9 cellular contexts compared by ENCODE assay signal in the genomic region with DNA sequence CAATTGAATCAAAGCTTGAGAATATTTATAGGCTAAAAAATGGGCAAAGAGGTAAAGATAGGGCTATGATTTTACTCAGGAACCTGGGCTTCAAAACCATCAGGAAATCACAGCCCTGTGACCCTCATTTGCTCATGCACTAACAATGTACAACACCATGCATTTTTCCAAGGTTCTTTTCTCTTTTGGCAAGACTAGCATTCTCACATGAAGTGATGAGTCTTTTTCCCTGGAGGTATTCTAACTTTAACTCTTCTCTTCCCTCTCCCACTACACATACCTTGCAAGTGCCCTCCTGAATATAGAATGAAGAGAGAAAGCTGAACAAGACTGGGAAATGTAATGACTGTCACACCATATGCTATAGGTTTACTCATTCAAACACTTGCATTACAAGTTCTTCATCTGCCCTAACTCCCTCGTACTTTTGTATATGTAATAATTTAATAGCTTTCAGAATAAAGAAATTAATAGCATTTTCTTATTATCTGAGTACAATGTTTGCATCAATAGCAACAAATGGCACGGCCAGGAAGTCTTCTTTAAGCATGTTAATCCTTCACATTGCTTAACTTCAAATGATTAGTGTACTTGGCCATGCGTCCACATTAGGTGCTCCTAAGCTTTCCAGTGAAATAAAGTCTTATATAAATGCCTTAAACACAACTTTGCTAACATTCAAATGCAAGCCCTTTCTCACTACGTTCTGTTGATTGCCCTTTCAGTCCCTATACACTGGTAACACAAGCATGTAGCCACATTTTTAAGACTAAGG. TPM values are rescaled to one million over a fixed set of nuclear protein-coding genes. Genes with fewer than 3 reads are reported as not detected.
DNase-seq lines count a peak whose midpoint lies in the region; ATAC-seq, FAIRE-seq and TF ChIP-seq lines count a peak whose summit lies in the region.
"Had no signal": no experiment of that assay in that cellular context is flagged by ENCODE, and none has a peak within 500 bp of the region (broad histone marks: within the 10 kb centered on the region; RNA-seq: fewer than 3 reads in every experiment).

No MANE protein-coding gene starts in this region.

- no peak overlapping the region for H3K23ac ChIP-seq in H1 (ENCODE audit: insufficient read length)

- no peak overlapping the region for H2BK20ac ChIP-seq in H1 (ENCODE audit: low read length)

- H2BK15ac ChIP-seq in H1 (ENCODE audit: low read length), result no peak overlapping the region

- TF ChIP-seq CTCF in D721Med (IDR thresholded peaks at IDR 0.05; ENCODE audit: insufficient read depth, missing control alignments) (no peak), OCI-LY3 (IDR thresholded peaks at IDR 0.05; ENCODE audit: low read depth, low read length) (no peak), H1 (IDR thresholded peaks at IDR 0.05; ENCODE audit: control extremely low read depth in 1 of 3, insufficient read depth in 1 of 3, low read depth in 1 of 3, low read length in 3 of 3) (no peak), pancreas (IDR thresholded peaks at IDR 0.05) (no peak), neural progenitor cell (IDR thresholded peaks at IDR 0.05) (no peak)

- POLR2A ChIA-PET in H1 (lab: Charles Lee; ENCODE audit: partially characterized antibody), result interaction anchor here (0.7 to 3.9 kb wide), 12 partner anchors 9 to 211 kb away, joined by 3 to 23 read pairs (median 4); a partner anchor contains a TSS

- CTCF ChIA-PET in H1 (lab: Charles Lee; ENCODE audit: partially characterized antibody), result interaction anchor here (0.6 to 5.8 kb wide), 9 partner anchors 10 to 197 kb away, joined by 3 to 29 read pairs (median 6); no protein-coding TSS in a partner anchor

- H3F3A ChIP-seq in neural progenitor cell (ENCODE audit: low read depth), result no peaks in the 10 kb centered on the region

- H2AFZ ChIP-seq in OCI-LY3 (ENCODE audit: low read depth, low read length) (0 out of 2 replicates have a peak overlapping the region, but pooled peaks have one; percentile 0), H1 (ENCODE audit: low read length) (no peak overlapping the region; the same call in 1 of the 2 replicates), neural progenitor cell (replicated peaks) (no peak overlapping the region)

- H3K27me3 Mint-ChIP-seq in neural progenitor cell (ENCODE audit: insufficient read depth, low read depth), result peaks cover 21% of the 10 kb centered on the region

- DNase-seq in D721Med (ENCODE audit: insufficient read length, low spot score), result no peak
- DNase-seq in H1 (ENCODE audit: low read depth in 1 of 2, low spot score in 2 of 2), result no peak
- DNase-seq in pancreas, result no peak
- no peak for DNase-seq in cerebellar nuclear complex (lab: John Stamatoyannopoulos, UW)
- no peak for DNase-seq in Kasumi-1 (lab: John Stamatoyannopoulos, UW)
- no peak for DNase-seq in neural progenitor cell (ENCODE audit: low spot score)
- DNase-seq: stimulated activated naive CD4-positive, alpha-beta T cell treated with Interleukin-2 at 50 U/mL for 16 hours had no signal

- H4K20me1 ChIP-seq in OCI-LY3 (ENCODE audit: insufficient read depth, low read length), result peaks cover 15% of the 10 kb centered on the region
- H4K20me1 ChIP-seq in H1 (replicated peaks in 1 of 2; ENCODE audit: control insufficient read depth in 1 of 2, insufficient read depth in 2 of 2, low read length in 2 of 2), result no peaks in the 10 kb centered on the region
- H4K20me1 ChIP-seq in neural progenitor cell (ENCODE audit: low read depth), result peaks cover 6% of the 10 kb centered on the region

- H3K4me3 ChIP-seq in OCI-LY3 (ENCODE audit: low read length), result peak overlapping the region; percentile 84
- H3K4me3 ChIP-seq in H1 (ENCODE audit: extremely low read depth in 1 of 4, insufficient read depth in 2 of 4, low read depth in 3 of 4, low read length in 4 of 4), result peak overlapping the region in 3 of 4 experiments; percentile 8 to 68 (median 62); a peak in 4 of 8 replicates
- peak overlapping the region; percentile 24 to 76 (median 70) for H3K4me3 ChIP-seq in pancreas
- no peak overlapping the region for H3K4me3 ChIP-seq in neural progenitor cell

- peak overlapping the region; percentile 93 for H3K27ac ChIP-seq in OCI-LY3 (ENCODE audit: low read length)
- no peak overlapping the region for H3K27ac ChIP-seq in H1 (ENCODE audit: low read depth, low read length)
- H3K27ac ChIP-seq in pancreas, result peak overlapping the region in 3 of 4 donors; percentile 82 to 88 (median 87)
- no peak overlapping the region for H3K27ac ChIP-seq in neural progenitor cell

- no peak overlapping the region for H3K4ac ChIP-seq in H1 (replicated peaks; ENCODE audit: insufficient read length, low read depth, low read length)

- no peak overlapping the region for H2BK120ac ChIP-seq in H1 (replicated peaks; ENCODE audit: low read depth, low read length)

- 69% methylated on average over 4 of the region's 4 CpGs; no CpG with 5 or more reads in 1 of the 2 experiments for WGBS in H1 (ENCODE audit: extremely low coverage in 1 of 2, insufficient coverage in 1 of 2, insufficient read length in 1 of 2, insufficient replicate concordance in 2 of 2, low coverage in 1 of 2, low lambda C conversion rate in 2 of 2, missing lambda C conversion rate in 1 of 2), 2 experiments
- 32 to 41% methylated on average over 4 of the region's 4 CpGs for WGBS in pancreas, 2 donors

- H3K4me1 ChIP-seq in OCI-LY3 (ENCODE audit: low read length), result peaks cover 69% of the 10 kb centered on the region
- peaks cover 0 to 5% (median 1%) of the 10 kb centered on the region in 4 experiments; a peak in 3 of 7 replicates for H3K4me1 ChIP-seq in H1 (replicated peaks in 1 of 4; ENCODE audit: control insufficient read depth in 3 of 4, insufficient read depth in 4 of 4, low read length in 3 of 4)
- peaks cover 0 to 24% (median 0%) of the 10 kb centered on the region in 3 donors for H3K4me1 ChIP-seq in pancreas
- no peaks in the 10 kb centered on the region for H3K4me1 ChIP-seq in neural progenitor cell

- H3K4me2 ChIP-seq in OCI-LY3 (ENCODE audit: low read length), result peak overlapping the region; percentile 85
- peak overlapping the region; percentile 82 to 96 for H3K4me2 ChIP-seq in H1 (ENCODE audit: insufficient read depth in 1 of 2, low read depth in 2 of 2, low read length in 2 of 2)
- H3K4me2 ChIP-seq in neural progenitor cell, result no peak overlapping the region

- no peak overlapping the region for H3K4me3 Mint-ChIP-seq in neural progenitor cell

- H3K14ac ChIP-seq in H1 (ENCODE audit: insufficient read length), result no peak overlapping the region

- no peak overlapping the region for H4K5ac ChIP-seq in H1 (ENCODE audit: insufficient read length, low read depth, low read length)

- FAIRE-seq in D721Med (lab: Jason Lieb, UNC) (peak; percentile 55), H1 (lab: Jason Lieb, UNC) (no peak), pancreas (lab: Jason Lieb, UNC) (no peak)

- H3K4me1 Mint-ChIP-seq in neural progenitor cell, result peaks cover 5% of the 10 kb centered on the region

- TF ChIP-seq POLR2A in H1 (IDR thresholded peaks at IDR 0.05; ENCODE audit: control extremely low read depth in 1 of 2, low read depth in 2 of 2, low read length in 2 of 2), result no peak

- ATAC-seq in pancreas, result peak in 2 of 4 donors; percentile 11 to 25
- no peak for ATAC-seq in HG03095 (IDR thresholded peaks at IDR 0.05; ENCODE audit: unreplicated experiment)

- H4K91ac ChIP-seq in H1 (replicated peaks; ENCODE audit: insufficient read length, low read length), result no peak overlapping the region

- no peak overlapping the region for H3K27ac Mint-ChIP-seq in neural progenitor cell

- H2BK5ac ChIP-seq in H1 (ENCODE audit: low read depth, low read length), result no peak overlapping the region

- intact Hi-C loops in pancreas (cut with DNase I), result loop anchor here in 2 of 3 donors (5.0 to 10.0 kb wide), 2 partner anchors 165 to 168 kb away; no protein-coding TSS in a partner anchor

- H4K8ac ChIP-seq in H1 (ENCODE audit: extremely low read depth, insufficient read depth, low read length), result no peak overlapping the region

- H3K36me3 Mint-ChIP-seq in neural progenitor cell, result no peaks in the 10 kb centered on the region

- H3K79me2 ChIP-seq in OCI-LY3 (ENCODE audit: low read length) (peaks cover 67% of the 10 kb centered on the region), H1 (ENCODE audit: control insufficient read depth in 1 of 2, insufficient read depth in 2 of 2, low read length in 2 of 2) (0 out of 4 replicates have a peak, but pooled peaks cover 0 to 7% of the 10 kb centered on the region in 2 experiments), neural progenitor cell (ENCODE audit: low read depth) (no peaks in the 10 kb centered on the region)

- H3K18ac ChIP-seq in H1 (ENCODE audit: extremely low read depth, low read length), result no peak overlapping the region

- no peaks in the 10 kb centered on the region; the same call in 1 of the 2 replicates for H3K79me1 ChIP-seq in H1 (ENCODE audit: low read depth, low read length)

- H3K23me2 ChIP-seq in H1 (ENCODE audit: low read depth, low read length), result peaks cover 8% of the 10 kb centered on the region

- TF ChIP-seq RAD21 in H1 (IDR thresholded peaks at IDR 0.05 in 1 of 2, conservative IDR thresholded peaks at IDR 0.05 in 1 of 2; ENCODE audit: low read depth in 2 of 2, low read length in 2 of 2), result no peak

- H3K36me3 ChIP-seq in OCI-LY3 (replicated peaks; ENCODE audit: low read depth, low read length) (peaks cover 25% of the 10 kb centered on the region), H1 (ENCODE audit: control insufficient read depth in 2 of 4, insufficient read depth in 4 of 4, low read length in 3 of 4) (no peaks in the 10 kb centered on the region), pancreas (no peaks in the 10 kb centered on the region), neural progenitor cell (no peaks in the 10 kb centered on the region)

- no peak for TF ChIP-seq EP300 in H1 (IDR thresholded peaks at IDR 0.05; ENCODE audit: borderline replicate concordance in 1 of 2, low read depth in 2 of 2, low read length in 2 of 2)

- peaks cover 2% of the 10 kb centered on the region for H3K9me3 Mint-ChIP-seq in neural progenitor cell

- H3K9ac ChIP-seq in OCI-LY3 (ENCODE audit: low read length) (peak overlapping the region; percentile 97), H1 (replicated peaks in 1 of 4; ENCODE audit: extremely low read depth in 1 of 4, low read depth in 3 of 4, low read length in 3 of 4) (peak overlapping the region in 1 of 4 experiments; percentile 28; a peak in 2 of 7 replicates), neural progenitor cell (no peak overlapping the region)

- H3K56ac ChIP-seq in H1 (replicated peaks; ENCODE audit: insufficient read length, low read depth, low read length), result no peak overlapping the region

- no peaks in the 10 kb centered on the region for H3K27me3 ChIP-seq in OCI-LY3 (ENCODE audit: low read depth, low read length)
- peaks cover 3 to 22% (median 14%) of the 10 kb centered on the region in 4 experiments for H3K27me3 ChIP-seq in H1 (replicated peaks in 1 of 4; ENCODE audit: control insufficient read depth in 3 of 4, extremely low read depth in 1 of 4, insufficient read depth in 3 of 4, low read length in 3 of 4)
- no peaks in the 10 kb centered on the region for H3K27me3 ChIP-seq in pancreas
- peaks cover 65% of the 10 kb centered on the region for H3K27me3 ChIP-seq in neural progenitor cell

- H2AK5ac ChIP-seq in H1 (ENCODE audit: low read depth, low read length), result no peak overlapping the region

- H2BK12ac ChIP-seq in H1 (ENCODE audit: low read depth, low read length), result no peak overlapping the region

- H3K9me3 ChIP-seq in OCI-LY3 (ENCODE audit: insufficient read depth, low read length), result no peaks in the 10 kb centered on the region
- no peaks in the 10 kb centered on the region for H3K9me3 ChIP-seq in H1 (ENCODE audit: insufficient read depth in 2 of 2, low read depth in 1 of 2, low read length in 1 of 2)
- no peaks in the 10 kb centered on the region for H3K9me3 ChIP-seq in pancreas
- H3K9me3 ChIP-seq in neural progenitor cell (ENCODE audit: low read depth), result no peaks in the 10 kb centered on the region

RNA-seq across cellular contexts. Expression of a gene that starts 1.8 kb away (rescaled TPM):
- total RNA-seq in H1 (2021; fragmentation: NEBNext Ultra II Directional; extraction: Animal tissue kit (Norgen Biotek cat#: 25700)), result 13.7 and 15.2 TPM in 2 replicates
- polyA plus RNA-seq in H1 (2011; rRNA removed) (4.2 and 5.7 TPM in 2 replicates), pancreas (10 to 100 TPM in 1 of 2 donors, 1 to 10 TPM in 1; 5.7 to 15.5 TPM)
- polyA plus RNA-seq in H1 (2011; cell fraction: cytosol; rRNA removed), result 5.3 TPM
- 7.2 TPM for polyA plus RNA-seq in H1 (2011; cell fraction: nucleus; rRNA removed)
- polyA plus RNA-seq in H1 (2012, experiment 1 of 2), result 7.8 to 12.8 TPM (median 10.4 TPM) in 4 replicates
- 1.1 TPM for polyA plus RNA-seq in H1 (2012, experiment 2 of 2)
- 11.6 TPM for polyA plus RNA-seq in H1 (2013, experiment 1 of 2)
- 12.2 TPM for polyA plus RNA-seq in H1 (2013, experiment 2 of 2)
- polyA minus RNA-seq in H1 (2011; rRNA and poly(A)+ RNA removed), result 10.2 and 12.6 TPM in 2 replicates
- polyA minus RNA-seq in H1 (2011; cell fraction: cytosol; rRNA and poly(A)+ RNA removed), result 7.8 TPM
- polyA minus RNA-seq in H1 (2011; cell fraction: nucleus; rRNA and poly(A)+ RNA removed), result 15.8 TPM
- total RNA-seq in pancreas (10 to 100 TPM; 43.5 to 75.2 (median 57.8) TPM), neural progenitor cell (ENCODE audit: low replicate concordance) (0.15 and 0.36 TPM in 2 replicates)

Comparison
In these comparisons a context has a peak if more than half of its experiments do, and no peak if none do; other contexts are left out.
1. H3K27ac ChIP-seq: peak in OCI-LY3 (single experiment) and pancreas (3 of 4); none in H1 (single experiment) and neural progenitor cell (single experiment).
2. RNA of a gene that starts 1.8 kb away (total RNA-seq): 43.5 to 75.2 TPM in pancreas and 13.7 to 15.2 TPM in H1; 0.15 to 0.36 TPM in neural progenitor cell; every median in the first group is over 10 times any median in the second.